1 cellular context compared by ENCODE assay signal in the genomic region with DNA sequence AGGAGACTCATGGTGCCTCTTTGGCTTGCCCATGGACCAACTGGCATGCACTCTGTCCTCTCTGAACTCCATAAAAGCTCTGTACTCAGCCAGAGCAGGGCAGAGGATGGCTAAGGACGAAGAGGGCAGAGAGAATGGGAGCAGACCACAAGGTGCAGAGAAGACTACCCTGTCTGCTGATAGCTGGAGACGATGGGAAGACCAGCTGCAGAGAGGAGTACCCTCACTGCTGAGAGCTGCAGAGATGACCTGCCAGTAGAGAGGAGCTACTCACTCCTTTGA.
A peak's percentile ranks its signal among the peaks of the same experiment; 100 is the strongest.
TF ChIP-seq lines count a peak whose summit lies in the region.

No MANE protein-coding gene starts in this region.

TF ChIP-seq in HepG2, 621 proteins besides CTCF, POLR2A, EP300 and RAD21:
- no peak for TF ChIP-seq MZF1 (CRISPR knock-in tag; IDR thresholded peaks at IDR 0.05; ENCODE audit: borderline replicate concordance)
- TF ChIP-seq IRF2 (CRISPR knock-in tag; IDR thresholded peaks at IDR 0.05) = no peak
- TF ChIP-seq CREM (IDR thresholded peaks at IDR 0.05) = no peak
- TF ChIP-seq CREM (CRISPR knock-in tag; IDR thresholded peaks at IDR 0.05) = no peak
- no peak for TF ChIP-seq ZSCAN12 (CRISPR knock-in tag; IDR thresholded peaks at IDR 0.05)
- TF ChIP-seq POGZ (CRISPR knock-in tag; IDR thresholded peaks at IDR 0.05) = 0 out of 2 replicates have a peak, but pooled peaks have one; percentile 9
- TF ChIP-seq, protein P1, sequence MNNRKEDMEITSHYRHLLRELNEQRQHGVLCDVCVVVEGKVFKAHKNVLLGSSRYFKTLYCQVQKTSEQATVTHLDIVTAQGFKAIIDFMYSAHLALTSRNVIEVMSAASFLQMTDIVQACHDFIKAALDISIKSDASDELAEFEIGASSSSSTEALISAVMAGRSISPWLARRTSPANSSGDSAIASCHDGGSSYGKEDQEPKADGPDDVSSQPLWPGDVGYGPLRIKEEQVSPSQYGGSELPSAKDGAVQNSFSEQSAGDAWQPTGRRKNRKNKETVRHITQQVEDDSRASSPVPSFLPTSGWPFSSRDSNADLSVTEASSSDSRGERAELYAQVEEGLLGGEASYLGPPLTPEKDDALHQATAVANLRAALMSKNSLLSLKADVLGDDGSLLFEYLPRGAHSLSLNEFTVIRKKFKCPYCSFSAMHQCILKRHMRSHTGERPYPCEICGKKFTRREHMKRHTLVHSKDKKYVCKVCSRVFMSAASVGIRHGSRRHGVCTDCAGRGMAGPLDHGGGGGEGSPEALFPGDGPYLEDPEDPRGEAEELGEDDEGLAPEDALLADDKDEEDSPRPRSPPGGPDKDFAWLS (CRISPR knock-in tag; IDR thresholded peaks at IDR 0.05; ENCODE audit: borderline replicate concordance) = no peak
- TF ChIP-seq, protein P2, sequence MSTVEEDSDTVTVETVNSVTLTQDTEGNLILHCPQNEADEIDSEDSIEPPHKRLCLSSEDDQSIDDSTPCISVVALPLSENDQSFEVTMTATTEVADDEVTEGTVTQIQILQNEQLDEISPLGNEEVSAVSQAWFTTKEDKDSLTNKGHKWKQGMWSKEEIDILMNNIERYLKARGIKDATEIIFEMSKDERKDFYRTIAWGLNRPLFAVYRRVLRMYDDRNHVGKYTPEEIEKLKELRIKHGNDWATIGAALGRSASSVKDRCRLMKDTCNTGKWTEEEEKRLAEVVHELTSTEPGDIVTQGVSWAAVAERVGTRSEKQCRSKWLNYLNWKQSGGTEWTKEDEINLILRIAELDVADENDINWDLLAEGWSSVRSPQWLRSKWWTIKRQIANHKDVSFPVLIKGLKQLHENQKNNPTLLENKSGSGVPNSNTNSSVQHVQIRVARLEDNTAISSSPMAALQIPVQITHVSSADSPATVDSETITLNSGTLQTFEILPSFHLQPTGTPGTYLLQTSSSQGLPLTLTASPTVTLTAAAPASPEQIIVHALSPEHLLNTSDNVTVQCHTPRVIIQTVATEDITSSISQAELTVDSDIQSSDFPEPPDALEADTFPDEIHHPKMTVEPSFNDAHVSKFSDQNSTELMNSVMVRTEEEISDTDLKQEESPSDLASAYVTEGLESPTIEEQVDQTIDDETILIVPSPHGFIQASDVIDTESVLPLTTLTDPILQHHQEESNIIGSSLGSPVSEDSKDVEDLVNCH (CRISPR knock-in tag; IDR thresholded peaks at IDR 0.05) = no peak
- no peak for TF ChIP-seq GMEB2 (CRISPR knock-in tag; IDR thresholded peaks at IDR 0.05; ENCODE audit: low read depth)
- peak; percentile 21; the same call in 1 of the 2 replicates for TF ChIP-seq ZNF138 (CRISPR knock-in tag; IDR thresholded peaks at IDR 0.05; ENCODE audit: low read depth)
